ENCODE assay signal across 18 cellular contexts in genomic region chr14:76337619-76338545, GRCh38. TPM values are rescaled to one million over a fixed set of nuclear protein-coding genes. Genes with fewer than 3 reads are reported as not detected.
DNase-seq lines count a peak whose midpoint lies in the region; ATAC-seq and TF ChIP-seq lines count a peak whose summit lies in the region.
"Had no signal": no experiment of that assay in that cellular context is flagged by ENCODE, and none has a peak within 500 bp of the region (broad histone marks: within the 10 kb centered on the region; RNA-seq: fewer than 3 reads in every experiment).

No MANE protein-coding gene starts in this region.

- H3K9me3 ChIP-seq in HAP-1 (no peaks in the 10 kb centered on the region), RWPE2 (ENCODE audit: severe bottlenecking) (no peaks in the 10 kb centered on the region)
- H3K9me3 ChIP-seq: mucosa of descending colon, suprapubic skin had no signal

- H3K4me3 Mint-ChIP-seq in stimulated activated memory B cell treated with anti-CD40 and anti-IgM and Interleukin-4, amounts not matched to agents 10 μg/mL and 1 μg/mL and 100 μg/mL, for 72 hours = no peak overlapping the region
- H3K4me3 Mint-ChIP-seq: activated CD4-positive, alpha-beta memory T cell treated with anti-CD3 and anti-CD28 coated beads, Interleukin-2, amount 10 ng/mL, durations not matched to agents 7 days and 5 days; T-helper 2 cell treated with Interferon-gamma antibody and Interleukin-4, amounts not matched to agents 5 μg/mL and 100 μg/mL, for 36 hours had no signal

- ATAC-seq in RWPE2 (ENCODE audit: low read depth) = 0 out of 3 replicates have a peak, but pooled peaks have one; percentile 24
- no peak for ATAC-seq in stimulated activated memory B cell treated with anti-CD40 and anti-IgM and Interleukin-4, amounts not matched to agents 10 μg/mL and 1 μg/mL and 100 μg/mL, for 72 hours
- ATAC-seq: mucosa of descending colon had no signal

- peaks cover 39% of the 10 kb centered on the region for H3K27me3 Mint-ChIP-seq in stimulated activated memory B cell treated with anti-CD40 and anti-IgM and Interleukin-4, amounts not matched to agents 10 μg/mL and 1 μg/mL and 100 μg/mL, for 72 hours

- H3K4me3 ChIP-seq in ACC112 (ENCODE audit: low read depth, low read length) (peak overlapping the region; percentile 56; the same call in 1 of the 2 replicates), HAP-1 (0 out of 2 replicates have a peak overlapping the region, but pooled peaks have one; percentile 5), RWPE2 (ENCODE audit: severe bottlenecking) (no peak overlapping the region), fibroblast of the aortic adventitia (ENCODE audit: low read depth, low read length) (peak overlapping the region; percentile 31)
- H3K4me3 ChIP-seq: mucosa of descending colon, suprapubic skin had no signal

- no peaks in the 10 kb centered on the region for H3K79me2 ChIP-seq in ACC112 (ENCODE audit: control insufficient read depth, insufficient read depth, low read length, unreplicated experiment)
- H3K79me2 ChIP-seq: parathyroid adenoma had no signal

- H3K27me3 ChIP-seq in ACC112 (ENCODE audit: insufficient read depth, low read length) = peaks cover 68% of the 10 kb centered on the region
- no peaks in the 10 kb centered on the region for H3K27me3 ChIP-seq in HAP-1 (ENCODE audit: low read depth)
- H3K27me3 ChIP-seq in RWPE2 (ENCODE audit: insufficient read depth, poor library complexity, severe bottlenecking) = no peaks in the 10 kb centered on the region

- H3K36me3 ChIP-seq in ACC112 (ENCODE audit: insufficient read depth, low read length) (no peaks in the 10 kb centered on the region), HAP-1 (replicated peaks) (no peaks in the 10 kb centered on the region), RWPE2 (ENCODE audit: low read depth) (no peaks in the 10 kb centered on the region)
- H3K36me3 ChIP-seq: suprapubic skin had no signal

- H2AFZ ChIP-seq in ACC112 (ENCODE audit: low read length, unreplicated experiment) = no peak overlapping the region
- H2AFZ ChIP-seq: parathyroid adenoma had no signal

- DNase-seq in HAP-1 (ENCODE audit: low spot score in 2 of 2) (no peak), RWPE2 (ENCODE audit: low spot score) (no peak), fibroblast of the aortic adventitia (ENCODE audit: low read depth) (peak; percentile 15), NCI-H2196 treated with DMSO at 0.1 percent for 48 hours (lab: John Stamatoyannopoulos, UW; ENCODE audit: unreplicated experiment) (no peak), SKM-1 (lab: John Stamatoyannopoulos, UW; ENCODE audit: unreplicated experiment) (no peak), GOT3 (lab: John Stamatoyannopoulos, UW) (no peak)
- DNase-seq: activated CD4-positive, alpha-beta memory T cell treated with anti-CD3 and anti-CD28 coated beads, Interleukin-2, amount 10 ng/mL, durations not matched to agents 7 days and 5 days; effector CD4-positive, alpha-beta T cell; IMR-90; mucosa of descending colon; NCI-H1048; stimulated activated CD4-positive, alpha-beta T cell treated with anti-CD3 and anti-CD28 coated beads, Interleukin-12 subunit alpha, Interleukin-12 subunit beta, amount 100 ng/mL, for 4 hours had no signal

- H3K4me1 ChIP-seq in ACC112 (ENCODE audit: control insufficient read depth, insufficient read depth, low read length, unreplicated experiment) = no peaks in the 10 kb centered on the region
- no peaks in the 10 kb centered on the region for H3K4me1 ChIP-seq in HAP-1
- no peaks in the 10 kb centered on the region for H3K4me1 ChIP-seq in RWPE2 (ENCODE audit: insufficient read depth, poor library complexity, severe bottlenecking)
- H3K4me1 ChIP-seq: parathyroid adenoma, suprapubic skin had no signal

- H3K9me3 Mint-ChIP-seq in stimulated activated memory B cell treated with anti-CD40 and anti-IgM and Interleukin-4, amounts not matched to agents 10 μg/mL and 1 μg/mL and 100 μg/mL, for 72 hours = peaks cover 8% of the 10 kb centered on the region
- H3K9me3 Mint-ChIP-seq: activated CD4-positive, alpha-beta memory T cell treated with anti-CD3 and anti-CD28 coated beads, Interleukin-2, amount 10 ng/mL, durations not matched to agents 7 days and 5 days; T-helper 2 cell treated with Interferon-gamma antibody and Interleukin-4, amounts not matched to agents 5 μg/mL and 100 μg/mL, for 36 hours had no signal

- in situ Hi-C loops in HAP-1 (cut with MboI; ENCODE audit: low sequenced_read_pairs) = no loop called here

- TF ChIP-seq CTCF in RWPE2 (IDR thresholded peaks at IDR 0.05; ENCODE audit: poor library complexity, severe bottlenecking) = no peak
- TF ChIP-seq CTCF in fibroblast of the aortic adventitia (IDR thresholded peaks at IDR 0.05; ENCODE audit: insufficient read depth, low read length) = no peak

- no peaks in the 10 kb centered on the region for H3K4me1 Mint-ChIP-seq in stimulated activated memory B cell treated with anti-CD40 and anti-IgM and Interleukin-4, amounts not matched to agents 10 μg/mL and 1 μg/mL and 100 μg/mL, for 72 hours
- H3K4me1 Mint-ChIP-seq: activated CD4-positive, alpha-beta memory T cell treated with anti-CD3 and anti-CD28 coated beads, Interleukin-2, amount 10 ng/mL, durations not matched to agents 7 days and 5 days had no signal

- H3K36me3 Mint-ChIP-seq in stimulated activated memory B cell treated with anti-CD40 and anti-IgM and Interleukin-4, amounts not matched to agents 10 μg/mL and 1 μg/mL and 100 μg/mL, for 72 hours = no peaks in the 10 kb centered on the region

- H3K27ac ChIP-seq in ACC112 (ENCODE audit: low read depth, low read length) (no peak overlapping the region), RWPE2 (ENCODE audit: poor library complexity, severe bottlenecking) (no peak overlapping the region)
- H3K27ac ChIP-seq: parathyroid adenoma, suprapubic skin had no signal

- no peak overlapping the region for H3K27ac Mint-ChIP-seq in stimulated activated memory B cell treated with anti-CD40 and anti-IgM and Interleukin-4, amounts not matched to agents 10 μg/mL and 1 μg/mL and 100 μg/mL, for 72 hours
- H3K27ac Mint-ChIP-seq: activated CD4-positive, alpha-beta memory T cell treated with anti-CD3 and anti-CD28 coated beads, Interleukin-2, amount 10 ng/mL, durations not matched to agents 7 days and 5 days; T-helper 2 cell treated with Interferon-gamma antibody and Interleukin-4, amounts not matched to agents 5 μg/mL and 100 μg/mL, for 36 hours had no signal

RNA-seq across cellular contexts. Expression of gene ESRRB, which starts 38.1 kb away (rescaled TPM):
- not detected in 2 replicates for total RNA-seq in fibroblast of the aortic adventitia (ENCODE audit: low replicate concordance)
- total RNA-seq: glomerular endothelial cell, IMR-90 had no signal
